ENCODE assay signal across 8 cellular contexts in the genomic region with DNA sequence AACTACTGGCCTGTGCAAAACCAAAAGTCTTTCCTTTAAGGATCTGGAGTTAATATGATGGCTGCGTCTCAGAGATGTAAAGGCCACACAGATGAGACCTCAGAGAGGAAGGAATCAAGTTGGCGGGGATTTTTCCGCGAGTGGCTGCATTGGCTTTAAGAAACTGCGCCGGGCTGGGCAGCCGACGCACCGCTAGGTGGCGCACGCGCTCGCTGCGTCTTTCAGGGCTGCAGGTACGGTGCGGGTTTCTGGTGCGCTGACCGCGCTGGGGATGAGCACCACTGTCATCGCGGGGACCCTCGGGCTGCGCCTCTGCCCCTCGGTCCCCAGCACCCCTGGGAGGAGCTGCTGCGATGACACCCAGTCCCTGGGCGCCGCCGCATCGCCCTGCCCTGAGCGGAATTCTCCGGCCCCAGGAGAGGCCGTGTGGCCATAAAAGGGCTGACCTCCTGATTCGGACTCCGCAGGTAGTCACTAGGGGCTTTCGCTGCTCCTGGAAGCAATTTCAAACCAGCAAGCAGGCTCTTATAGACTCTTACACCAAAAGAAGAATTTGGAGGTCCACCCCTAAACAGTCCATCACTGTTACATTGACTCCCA.
DNase-seq lines count a peak whose midpoint lies in the region; ATAC-seq and TF ChIP-seq lines count a peak whose summit lies in the region.

No MANE protein-coding gene starts in this region.

- H3K9me3 ChIP-seq in CD8-positive, alpha-beta T cell (ENCODE audit: low read length): no peaks in the 10 kb centered on the region

- no peak overlapping the region for H3K27ac ChIP-seq in CD8-positive, alpha-beta T cell (ENCODE audit: low read depth, low read length)

- H3K27me3 Mint-ChIP-seq in CD8-positive, alpha-beta T cell (ENCODE audit: low read depth): peaks cover 34% of the 10 kb centered on the region

- no peaks in the 10 kb centered on the region for H3K27me3 ChIP-seq in CD8-positive, alpha-beta T cell (ENCODE audit: insufficient read depth, low read length)

- TF ChIP-seq CTCF in CD8-positive, alpha-beta T cell (IDR thresholded peaks at IDR 0.05): peak; percentile 93

- H3K9me3 Mint-ChIP-seq in CD8-positive, alpha-beta T cell: no peaks in the 10 kb centered on the region
- H3K9me3 Mint-ChIP-seq in activated naive CD4-positive, alpha-beta T cell treated with anti-CD3 and anti-CD28 coated beads, Interleukin-2, amount 50 U/mL, for 72 hours: peaks cover 0 to 4% of the 10 kb centered on the region in 2 donors

- CTCF ChIA-PET in CD8-positive, alpha-beta T cell (lab: Charles Lee): interaction anchor here (0.7 to 2.4 kb wide), 12 partner anchors 9 to 783 kb away, joined by 3 to 12 read pairs (median 3); no protein-coding TSS in a partner anchor

- no peaks in the 10 kb centered on the region for H3K4me1 ChIP-seq in CD8-positive, alpha-beta T cell (ENCODE audit: insufficient read depth, low read length)

- no peaks in the 10 kb centered on the region for H3K36me3 Mint-ChIP-seq in CD8-positive, alpha-beta T cell
- H3K36me3 Mint-ChIP-seq in activated naive CD4-positive, alpha-beta T cell treated with anti-CD3 and anti-CD28 coated beads, Interleukin-2, amount 50 U/mL, for 72 hours: no peaks in the 10 kb centered on the region

- peak; percentile 18 to 65 (median 42) for DNase-seq in CD8-positive, alpha-beta T cell
- DNase-seq in HT1080 (ENCODE audit: low read depth) (peak; percentile 9), SHP77 (lab: John Stamatoyannopoulos, UW) (peak; percentile 29 to 47), left cardiac atrium (peak; percentile 70), retina (peak; percentile 88)
- DNase-seq in activated naive CD4-positive, alpha-beta T cell treated with anti-CD3 and anti-CD28 coated beads, Interleukin-2, amount 50 U/mL, for 72 hours (ENCODE audit: low spot score in 2 of 2): peak in 1 of 2 donors; percentile 78

- no peaks in the 10 kb centered on the region for H3K36me3 ChIP-seq in CD8-positive, alpha-beta T cell (ENCODE audit: insufficient read depth, low read length)

- H3K4me3 ChIP-seq in CD8-positive, alpha-beta T cell (ENCODE audit: low read depth, low read length): no peak overlapping the region

- POLR2A ChIA-PET in CD8-positive, alpha-beta T cell (lab: Charles Lee): no interaction called here

- no peak overlapping the region for H3K4me3 Mint-ChIP-seq in CD8-positive, alpha-beta T cell

- intact Hi-C loops in CD8-positive, alpha-beta T cell (cut with DNase I, micrococcal nuclease): loop anchor here in 1 of 2 experiments (10.0 kb wide), 1 partner anchor 679 kb away; no protein-coding TSS in a partner anchor
- intact Hi-C loops in left cardiac atrium (cut with DNase I): loop anchor here in 1 of 2 donors (10.0 kb wide), 1 partner anchor 679 kb away; no protein-coding TSS in a partner anchor

- peaks cover 3% of the 10 kb centered on the region for H3K4me1 Mint-ChIP-seq in CD8-positive, alpha-beta T cell (ENCODE audit: low read depth)

- H3K27ac Mint-ChIP-seq in CD8-positive, alpha-beta T cell: no peak overlapping the region
- H3K27ac Mint-ChIP-seq in activated naive CD4-positive, alpha-beta T cell treated with anti-CD3 and anti-CD28 coated beads, Interleukin-2, amount 50 U/mL, for 72 hours: no peak overlapping the region

- no peak for ATAC-seq in CD8-positive, alpha-beta T cell
- ATAC-seq in activated naive CD4-positive, alpha-beta T cell treated with anti-CD3 and anti-CD28 coated beads, Interleukin-2, amount 50 U/mL, for 72 hours: peak; percentile 68 to 79
- ATAC-seq in left cardiac atrium (peak; percentile 74 to 82), GM18519 (IDR thresholded peaks at IDR 0.05; ENCODE audit: low FRiP score, unreplicated experiment) (no peak), GM18520 (IDR thresholded peaks at IDR 0.05; ENCODE audit: unreplicated experiment) (no peak)

Comparison
In these comparisons a context has a peak if more than half of its experiments do, and no peak if none do; other contexts are left out.
1. ATAC-seq: peak in activated naive CD4-positive, alpha-beta T cell treated with anti-CD3 and anti-CD28 coated beads, Interleukin-2, amount 50 U/mL, for 72 hours (2 of 2) and left cardiac atrium (2 of 2); none in CD8-positive, alpha-beta T cell (single experiment), GM18519 (single experiment) and GM18520 (single experiment).